Comparison of ENCODE assay signal across 21 cellular contexts in the genomic region with DNA sequence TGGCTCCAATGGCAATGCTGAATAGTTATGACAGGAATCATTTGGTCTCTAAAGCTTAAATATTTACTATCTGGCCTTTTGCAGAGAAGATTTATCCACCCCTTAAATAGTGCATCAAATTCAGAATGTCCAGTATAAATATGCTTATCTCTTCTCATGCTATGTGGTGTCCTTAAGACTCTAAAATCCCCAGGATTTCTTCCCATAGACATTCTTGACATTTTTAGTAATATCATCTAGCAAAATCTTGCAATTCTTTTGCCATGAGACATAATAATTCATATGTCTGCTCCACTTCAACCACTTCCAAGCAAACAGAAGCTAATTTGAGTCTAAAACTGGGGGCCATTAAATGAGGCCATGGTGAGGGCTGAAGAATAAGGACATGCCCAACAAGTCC.
"Had no signal": no experiment of that assay in that cellular context is flagged by ENCODE, and none has a peak within 500 bp of the region (broad histone marks: within the 10 kb centered on the region; RNA-seq: fewer than 3 reads in every experiment).

No MANE protein-coding gene starts in this region.

- H3K4me1 Mint-ChIP-seq: activated naive CD8-positive, alpha-beta T cell treated with anti-CD3 and anti-CD28 coated beads, Interleukin-2, amount 10 ng/mL, durations not matched to agents 7 days and 5 days had no signal

- H3K4me3 Mint-ChIP-seq: activated CD8-positive, alpha-beta T cell treated with anti-CD3 and anti-CD28 coated beads for 36 hours; activated naive CD8-positive, alpha-beta T cell treated with anti-CD3 and anti-CD28 coated beads, Interleukin-2, amount 10 ng/mL, durations not matched to agents 7 days and 5 days; T-helper 1 cell treated with Interleukin-12 subunit alpha and Interleukin-12 subunit beta and Interleukin-4 antibody, amounts not matched to agents 30 μg/mL and 1 μg/mL, for 36 hours had no signal

- H3K27me3 Mint-ChIP-seq: activated CD8-positive, alpha-beta T cell treated with anti-CD3 and anti-CD28 coated beads for 36 hours; activated naive CD8-positive, alpha-beta T cell treated with anti-CD3 and anti-CD28 coated beads, Interleukin-2, amount 10 ng/mL, durations not matched to agents 7 days and 5 days had no signal

- H3K4me3 ChIP-seq: adrenal gland, MG63, Peyer's patch, SJCRH30 had no signal

- H3K27ac Mint-ChIP-seq: activated CD8-positive, alpha-beta T cell treated with anti-CD3 and anti-CD28 coated beads for 36 hours; activated naive CD8-positive, alpha-beta T cell treated with anti-CD3 and anti-CD28 coated beads, Interleukin-2, amount 10 ng/mL, durations not matched to agents 7 days and 5 days; T-helper 1 cell treated with Interleukin-12 subunit alpha and Interleukin-12 subunit beta and Interleukin-4 antibody, amounts not matched to agents 30 μg/mL and 1 μg/mL, for 36 hours had no signal

- H3K36me3 Mint-ChIP-seq: activated naive CD8-positive, alpha-beta T cell treated with anti-CD3 and anti-CD28 coated beads, Interleukin-2, amount 10 ng/mL, durations not matched to agents 7 days and 5 days had no signal

- ATAC-seq: activated CD4-positive, CD25-positive, alpha-beta regulatory T cell treated with anti-CD3 and anti-CD28 coated beads, Interleukin-2, amount 50 U/mL, for 24 hours; activated CD8-positive, alpha-beta T cell treated with anti-CD3 and anti-CD28 coated beads for 36 hours; SK-N-SH treated with all-trans-retinoic acid at 6 μM for 48 hours had no signal

- H3K9me3 Mint-ChIP-seq: activated naive CD8-positive, alpha-beta T cell treated with anti-CD3 and anti-CD28 coated beads, Interleukin-2, amount 10 ng/mL, durations not matched to agents 7 days and 5 days; T-helper 1 cell treated with Interleukin-12 subunit alpha and Interleukin-12 subunit beta and Interleukin-4 antibody, amounts not matched to agents 30 μg/mL and 1 μg/mL, for 36 hours had no signal

- DNase-seq: activated CD4-positive, alpha-beta T cell treated with anti-CD3 and anti-CD28 coated beads for 4 hours; activated CD8-positive, alpha-beta memory T cell treated with anti-CD3 and anti-CD28 coated beads, Interleukin-2, amount 50 U/mL, for 4 hours; activated CD8-positive, alpha-beta T cell treated with anti-CD3 and anti-CD28 coated beads for 36 hours; activated naive CD4-positive, alpha-beta T cell treated with anti-CD3 and anti-CD28 coated beads, Interleukin-2, amount 50 U/mL, for 16 hours; activated naive CD8-positive, alpha-beta T cell treated with anti-CD3 and anti-CD28 coated beads, Interleukin-2, amount 10 ng/mL, durations not matched to agents 7 days and 5 days; adrenal gland; aorta; central memory CD4-positive, alpha-beta T cell; MG63; NCI-H1105; NCI-H1436; NCI-H1694 treated with DMSO at 0.1 percent for 48 hours; NCI-H2081; NCI-H446; NCI-H524; Peyer's patch; Right ventricle myocardium superior; SJCRH30 had no signal
